20 cellular contexts compared by ENCODE assay signal in the genomic region with DNA sequence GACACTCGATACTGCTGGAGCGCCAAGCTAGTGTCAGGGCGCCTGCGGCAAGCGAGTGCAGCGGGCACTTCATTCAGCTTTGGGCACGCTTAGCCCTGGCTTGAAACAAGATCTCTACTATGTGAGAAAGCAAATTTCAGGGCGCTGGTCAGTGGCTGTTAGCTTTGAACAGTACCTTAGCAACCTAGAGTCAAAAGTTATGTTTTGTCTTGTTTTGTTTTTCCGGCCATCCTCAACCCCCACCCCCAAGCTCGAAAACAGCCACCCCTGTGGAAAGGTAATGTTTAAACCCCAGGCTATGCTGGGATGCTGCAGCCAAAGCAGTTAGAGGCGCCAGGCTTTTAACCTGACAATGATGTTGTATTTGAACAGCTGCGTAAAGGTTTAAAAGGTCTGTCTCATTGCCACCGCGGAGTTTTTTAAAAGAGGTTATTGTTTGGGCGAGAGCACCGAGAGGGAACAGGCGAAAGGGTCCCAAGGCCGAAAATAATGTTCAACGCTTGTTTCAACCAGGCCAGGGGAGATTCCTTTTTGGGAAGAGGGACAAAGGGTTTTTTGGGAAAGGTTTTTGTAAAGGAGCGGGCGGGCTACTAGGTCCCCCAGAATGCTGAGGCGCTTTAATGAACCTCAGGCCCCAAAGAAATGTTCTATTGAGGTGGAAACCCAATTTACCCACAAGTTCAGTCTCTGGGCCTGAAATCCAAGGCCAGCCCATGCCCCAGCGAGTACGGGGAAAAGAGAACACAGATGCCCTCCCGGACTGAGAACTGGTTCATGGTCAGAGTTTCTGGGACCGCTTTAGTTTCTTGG. TPM values are rescaled to one million over a fixed set of nuclear protein-coding genes. Genes with fewer than 3 reads are reported as not detected.
DNase-seq lines count a peak whose midpoint lies in the region; ATAC-seq, FAIRE-seq and TF ChIP-seq lines count a peak whose summit lies in the region.
"Had no signal": no experiment of that assay in that cellular context is flagged by ENCODE, and none has a peak within 500 bp of the region (broad histone marks: within the 10 kb centered on the region; RNA-seq: fewer than 3 reads in every experiment).

No MANE protein-coding gene starts in this region.

- H3K27ac Mint-ChIP-seq in stimulated activated naive B cell treated with anti-CD40 and anti-IgM and Interleukin-4, amounts not matched to agents 10 μg/mL and 1 μg/mL and 100 μg/mL, for 72 hours: peak overlapping the region; percentile 26
- H3K27ac Mint-ChIP-seq in naive thymus-derived CD8-positive, alpha-beta T cell: peak overlapping the region in 1 of 10 donors; percentile 7
- H3K27ac Mint-ChIP-seq in natural killer cell treated with Interleukin-12 subunit alpha and Interleukin-12 subunit beta and Interleukin-15 and Interleukin-18, amount 100 ng/mL, for 72 hours: no peak overlapping the region

- CTCF ChIA-PET in H1 (lab: Charles Lee; ENCODE audit: partially characterized antibody): interaction anchor here (0.6 to 5.4 kb wide), 16 partner anchors 8 to 536 kb away, joined by 3 to 42 read pairs (median 3); a partner anchor contains a TSS
- CTCF ChIA-PET in OCI-LY7 (lab: Charles Lee; ENCODE audit: unreplicated experiment): no interaction called here

- no peaks in the 10 kb centered on the region; the same call in 1 of the 2 replicates for H3K23me2 ChIP-seq in H1 (ENCODE audit: low read depth, low read length)

- intact Hi-C loops in OCI-LY7 (cut with micrococcal nuclease; ENCODE audit: unreplicated experiment): no loop called here

- H2BK15ac ChIP-seq in H1 (ENCODE audit: low read length): no peak overlapping the region

- H2BK5ac ChIP-seq in H1 (ENCODE audit: low read depth, low read length): no peak overlapping the region

- H2BK120ac ChIP-seq in H1 (replicated peaks; ENCODE audit: low read depth, low read length): no peak overlapping the region

- peaks cover 73 to 83% of the 10 kb centered on the region in 2 donors for H3K27me3 Mint-ChIP-seq in stimulated activated naive B cell treated with anti-CD40 and anti-IgM and Interleukin-4, amounts not matched to agents 10 μg/mL and 1 μg/mL and 100 μg/mL, for 72 hours
- peaks cover 59 to 98% (median 84%) of the 10 kb centered on the region in 5 donors for H3K27me3 Mint-ChIP-seq in naive thymus-derived CD8-positive, alpha-beta T cell
- H3K27me3 Mint-ChIP-seq in natural killer cell treated with Interleukin-12 subunit alpha and Interleukin-12 subunit beta and Interleukin-15 and Interleukin-18, amount 100 ng/mL, for 72 hours: peaks cover 57 to 79% of the 10 kb centered on the region in 2 donors

- no peak overlapping the region for H3K14ac ChIP-seq in H1 (ENCODE audit: insufficient read length)

- no peak overlapping the region for H4K5ac ChIP-seq in H1 (ENCODE audit: insufficient read length, low read depth, low read length)

- H2BK20ac ChIP-seq in H1 (ENCODE audit: low read length): no peak overlapping the region

- peaks cover 92 to 100% (median 99%) of the 10 kb centered on the region in 4 experiments for H3K27me3 ChIP-seq in H1 (replicated peaks in 1 of 4; ENCODE audit: control insufficient read depth in 3 of 4, extremely low read depth in 1 of 4, insufficient read depth in 3 of 4, low read length in 3 of 4)

- WGBS in H1 (ENCODE audit: extremely low coverage in 1 of 2, insufficient coverage in 1 of 2, insufficient read length in 1 of 2, insufficient replicate concordance in 2 of 2, low coverage in 1 of 2, low lambda C conversion rate in 2 of 2, missing lambda C conversion rate in 1 of 2), 2 experiments: 12% methylated on average over 26 of the region's 26 CpGs; no CpG with 5 or more reads in 1 of the 2 experiments

- H3K18ac ChIP-seq in H1 (ENCODE audit: extremely low read depth, low read length): no peak overlapping the region

- H3K56ac ChIP-seq in H1 (replicated peaks; ENCODE audit: insufficient read length, low read depth, low read length): no peak overlapping the region

- no peak overlapping the region for H3K9ac ChIP-seq in H1 (replicated peaks in 1 of 4; ENCODE audit: extremely low read depth in 1 of 4, low read depth in 3 of 4, low read length in 3 of 4)

- no peak overlapping the region for H2BK12ac ChIP-seq in H1 (ENCODE audit: low read depth, low read length)

- TF ChIP-seq POLR2A in H1 (IDR thresholded peaks at IDR 0.05; ENCODE audit: control extremely low read depth in 1 of 2, low read depth in 2 of 2, low read length in 2 of 2): no peak

- H3K9me2 ChIP-seq in OCI-LY7 (ENCODE audit: insufficient read depth, low read length): no peaks in the 10 kb centered on the region

- TF ChIP-seq EP300 in H1 (IDR thresholded peaks at IDR 0.05; ENCODE audit: borderline replicate concordance in 1 of 2, low read depth in 2 of 2, low read length in 2 of 2): no peak

- no peak overlapping the region for H2AK5ac ChIP-seq in H1 (ENCODE audit: low read depth, low read length)

- H3K4ac ChIP-seq in H1 (replicated peaks; ENCODE audit: insufficient read length, low read depth, low read length): no peak overlapping the region

- no peak overlapping the region for H3K23ac ChIP-seq in H1 (ENCODE audit: insufficient read length)

- TF ChIP-seq CTCF in H1 (IDR thresholded peaks at IDR 0.05; ENCODE audit: control extremely low read depth in 1 of 3, insufficient read depth in 1 of 3, low read depth in 1 of 3, low read length in 3 of 3): no peak
- no peak for TF ChIP-seq CTCF in OCI-LY7 (conservative IDR thresholded peaks at IDR 0.05; ENCODE audit: low read length)

- no peak for FAIRE-seq in H1 (lab: Jason Lieb, UNC)
- FAIRE-seq: colon, GM12892, K562, keratinocyte had no signal

- POLR2A ChIA-PET in H1 (lab: Charles Lee; ENCODE audit: partially characterized antibody): interaction anchor here (1.6 kb wide), 1 partner anchor 50 kb away, joined by 4 read pairs; no protein-coding TSS in a partner anchor
- POLR2A ChIA-PET in naive thymus-derived CD8-positive, alpha-beta T cell (lab: Charles Lee): interaction anchor here (1.6 kb wide), 1 partner anchor 32 kb away, joined by 4 read pairs; no protein-coding TSS in a partner anchor
- POLR2A ChIA-PET in OCI-LY7 (lab: Charles Lee): no interaction called here

- H3K79me2 ChIP-seq in H1 (ENCODE audit: control insufficient read depth in 1 of 2, insufficient read depth in 2 of 2, low read length in 2 of 2) (no peaks in the 10 kb centered on the region), OCI-LY7 (ENCODE audit: insufficient read depth, low read depth, low read length) (no peaks in the 10 kb centered on the region)

- no peak overlapping the region for H4K91ac ChIP-seq in H1 (replicated peaks; ENCODE audit: insufficient read length, low read length)

- peaks cover 0 to 2% of the 10 kb centered on the region in 2 donors for H3K9me3 Mint-ChIP-seq in stimulated activated naive B cell treated with anti-CD40 and anti-IgM and Interleukin-4, amounts not matched to agents 10 μg/mL and 1 μg/mL and 100 μg/mL, for 72 hours
- peaks cover 0 to 66% (median 19%) of the 10 kb centered on the region in 9 donors for H3K9me3 Mint-ChIP-seq in naive thymus-derived CD8-positive, alpha-beta T cell
- H3K9me3 Mint-ChIP-seq in natural killer cell treated with Interleukin-12 subunit alpha and Interleukin-12 subunit beta and Interleukin-15 and Interleukin-18, amount 100 ng/mL, for 72 hours: peaks cover 3% of the 10 kb centered on the region

- H3K4me1 Mint-ChIP-seq in stimulated activated naive B cell treated with anti-CD40 and anti-IgM and Interleukin-4, amounts not matched to agents 10 μg/mL and 1 μg/mL and 100 μg/mL, for 72 hours: peaks cover 8 to 11% of the 10 kb centered on the region in 2 donors
- peaks cover 1 to 13% (median 8%) of the 10 kb centered on the region in 4 donors for H3K4me1 Mint-ChIP-seq in naive thymus-derived CD8-positive, alpha-beta T cell
- peaks cover 9 to 10% of the 10 kb centered on the region in 2 donors for H3K4me1 Mint-ChIP-seq in natural killer cell treated with Interleukin-12 subunit alpha and Interleukin-12 subunit beta and Interleukin-15 and Interleukin-18, amount 100 ng/mL, for 72 hours (ENCODE audit: low read depth in 2 of 2)

- no peaks in the 10 kb centered on the region for H3K79me1 ChIP-seq in H1 (ENCODE audit: low read depth, low read length)

- DNase-seq in NCI-H1105 (lab: John Stamatoyannopoulos, UW): peak; percentile 88
- DNase-seq in NCI-H2196 (lab: John Stamatoyannopoulos, UW; ENCODE audit: unreplicated experiment): peak; percentile 93
- DNase-seq in H1 (ENCODE audit: low read depth in 1 of 2, low spot score in 2 of 2): peak in 1 of 2 experiments; percentile 58
- DNase-seq in stimulated activated naive B cell treated with anti-CD40 and anti-IgM and Interleukin-4, amounts not matched to agents 10 μg/mL and 1 μg/mL and 100 μg/mL, for 72 hours: no peak
- DNase-seq in naive thymus-derived CD8-positive, alpha-beta T cell: no peak
- no peak for DNase-seq in natural killer cell treated with Interleukin-12 subunit alpha and Interleukin-12 subunit beta and Interleukin-15 and Interleukin-18, amount 100 ng/mL, for 72 hours (ENCODE audit: low spot score)
- DNase-seq in OCI-LY7 (ENCODE audit: low spot score): no peak
- DNase-seq: activated gamma-delta T cell; NCI-H2107; PC-9; spleen; stimulated activated naive CD4-positive, alpha-beta T cell treated with Interleukin-2 at 50 U/mL for 16 hours had no signal

- H3K9me3 ChIP-seq in H1 (ENCODE audit: insufficient read depth in 2 of 2, low read depth in 1 of 2, low read length in 1 of 2): peaks cover 0 to 16% of the 10 kb centered on the region in 2 experiments; a peak in 2 of 4 replicates
- no peaks in the 10 kb centered on the region for H3K9me3 ChIP-seq in OCI-LY7 (ENCODE audit: low read length)
- H3K9me3 ChIP-seq: ascending aorta had no signal

- H3K4me1 ChIP-seq in H1 (replicated peaks in 1 of 4; ENCODE audit: control insufficient read depth in 3 of 4, insufficient read depth in 4 of 4, low read length in 3 of 4) (peaks cover 0 to 3% (median under 1%) of the 10 kb centered on the region in 4 experiments; a peak in 4 of 7 replicates), OCI-LY7 (ENCODE audit: insufficient read depth, low read length, poor library complexity, severe bottlenecking) (no peaks in the 10 kb centered on the region)

- H3K27ac ChIP-seq in H1 (ENCODE audit: low read depth, low read length) (no peak overlapping the region), OCI-LY7 (ENCODE audit: low read depth, low read length, poor library complexity, severe bottlenecking) (no peak overlapping the region)
- H3K27ac ChIP-seq: ascending aorta, C4-2B, PC-9, spleen had no signal

- no TSS peak for BruUV-seq in OCI-LY7 (replicated peaks; lab: Mats Ljungman, UMichigan)

- ATAC-seq in stimulated activated naive B cell treated with anti-CD40 and anti-IgM and Interleukin-4, amounts not matched to agents 10 μg/mL and 1 μg/mL and 100 μg/mL, for 72 hours (replicated peaks): no peak
- no peak for ATAC-seq in naive thymus-derived CD8-positive, alpha-beta T cell
- ATAC-seq in natural killer cell treated with Interleukin-12 subunit alpha and Interleukin-12 subunit beta and Interleukin-15 and Interleukin-18, amount 100 ng/mL, for 72 hours: no peak
- ATAC-seq: esophagus mucosa, K562 had no signal

- no peak overlapping the region for H2AFZ ChIP-seq in H1 (ENCODE audit: low read length)
- no peak overlapping the region for H2AFZ ChIP-seq in OCI-LY7 (ENCODE audit: low read length)
- H2AFZ ChIP-seq: PC-9 had no signal

- H3K4me3 Mint-ChIP-seq in stimulated activated naive B cell treated with anti-CD40 and anti-IgM and Interleukin-4, amounts not matched to agents 10 μg/mL and 1 μg/mL and 100 μg/mL, for 72 hours: no peak overlapping the region
- peak overlapping the region in 1 of 10 donors; percentile 29 for H3K4me3 Mint-ChIP-seq in naive thymus-derived CD8-positive, alpha-beta T cell
- H3K4me3 Mint-ChIP-seq in natural killer cell treated with Interleukin-12 subunit alpha and Interleukin-12 subunit beta and Interleukin-15 and Interleukin-18, amount 100 ng/mL, for 72 hours: no peak overlapping the region

- H4K8ac ChIP-seq in H1 (ENCODE audit: extremely low read depth, insufficient read depth, low read length): no peak overlapping the region

- H3K36me3 Mint-ChIP-seq in stimulated activated naive B cell treated with anti-CD40 and anti-IgM and Interleukin-4, amounts not matched to agents 10 μg/mL and 1 μg/mL and 100 μg/mL, for 72 hours: peaks cover 0 to 2% of the 10 kb centered on the region in 2 donors
- peaks cover 8 to 43% (median 9%) of the 10 kb centered on the region in 3 donors for H3K36me3 Mint-ChIP-seq in naive thymus-derived CD8-positive, alpha-beta T cell
- peaks cover 13% of the 10 kb centered on the region for H3K36me3 Mint-ChIP-seq in natural killer cell treated with Interleukin-12 subunit alpha and Interleukin-12 subunit beta and Interleukin-15 and Interleukin-18, amount 100 ng/mL, for 72 hours

- H3K4me2 ChIP-seq in H1 (ENCODE audit: insufficient read depth in 1 of 2, low read depth in 2 of 2, low read length in 2 of 2): no peak overlapping the region
- no peak overlapping the region for H3K4me2 ChIP-seq in OCI-LY7 (ENCODE audit: low read length)
- H3K4me2 ChIP-seq: PC-9 had no signal

- no peak for TF ChIP-seq RAD21 in H1 (IDR thresholded peaks at IDR 0.05 in 1 of 2, conservative IDR thresholded peaks at IDR 0.05 in 1 of 2; ENCODE audit: low read depth in 2 of 2, low read length in 2 of 2)

- H3K4me3 ChIP-seq in H1 (ENCODE audit: extremely low read depth in 1 of 4, insufficient read depth in 2 of 4, low read depth in 3 of 4, low read length in 4 of 4) (no peak overlapping the region), OCI-LY7 (ENCODE audit: low read depth, low read length, poor library complexity, severe bottlenecking) (no peak overlapping the region)
- H3K4me3 ChIP-seq: ascending aorta, K562, PC-9, spleen had no signal

- peaks cover 0 to 13% (median 0%) of the 10 kb centered on the region in 4 experiments; a peak in 1 of 8 replicates for H3K36me3 ChIP-seq in H1 (ENCODE audit: control insufficient read depth in 2 of 4, insufficient read depth in 4 of 4, low read length in 3 of 4)
- no peaks in the 10 kb centered on the region for H3K36me3 ChIP-seq in OCI-LY7 (ENCODE audit: insufficient read depth, low read length)
- H3K36me3 ChIP-seq: ascending aorta, spleen had no signal

- H4K20me1 ChIP-seq in H1 (replicated peaks in 1 of 2; ENCODE audit: control insufficient read depth in 1 of 2, insufficient read depth in 2 of 2, low read length in 2 of 2) (peaks cover 17 to 27% of the 10 kb centered on the region in 2 experiments), OCI-LY7 (ENCODE audit: insufficient read depth, low read length) (no peaks in the 10 kb centered on the region)

RNA-seq across cellular contexts. Expression of a gene that starts 2.3 kb away (rescaled TPM):
- not detected in 2 replicates for total RNA-seq in H1 (2021; fragmentation: NEBNext Ultra II Directional; extraction: Animal tissue kit (Norgen Biotek cat#: 25700))
- polyA plus RNA-seq in H1 (2011; rRNA removed): not detected in 2 replicates
- not detected for polyA plus RNA-seq in H1 (2011; cell fraction: cytosol; rRNA removed)
- polyA plus RNA-seq in H1 (2011; cell fraction: nucleus; rRNA removed): not detected
- polyA plus RNA-seq in H1 (2012, experiment 1 of 2): not detected in 4 replicates
- polyA plus RNA-seq in H1 (2012, experiment 2 of 2): not detected
- not detected for polyA plus RNA-seq in H1 (2013, experiment 1 of 2)
- not detected for polyA plus RNA-seq in H1 (2013, experiment 2 of 2)
- not detected in 2 replicates for polyA minus RNA-seq in H1 (2011; rRNA and poly(A)+ RNA removed)
- polyA minus RNA-seq in H1 (2011; cell fraction: cytosol; rRNA and poly(A)+ RNA removed): not detected
- not detected for polyA minus RNA-seq in H1 (2011; cell fraction: nucleus; rRNA and poly(A)+ RNA removed)
- total RNA-seq in naive thymus-derived CD8-positive, alpha-beta T cell: not detected
- polyA plus RNA-seq in naive thymus-derived CD8-positive, alpha-beta T cell: not detected
- total RNA-seq in natural killer cell treated with Interleukin-12 subunit alpha and Interleukin-12 subunit beta and Interleukin-15 and Interleukin-18, amount 100 ng/mL, for 72 hours: not detected
- not detected in 2 replicates for total RNA-seq in OCI-LY7 (2014; rRNA removed; shearing (Covaris generic))
- not detected in 2 replicates for total RNA-seq in OCI-LY7 (2022)
- total RNA-seq: ascending aorta, K562, mucosa of gallbladder, PC-9, spleen had no signal
- polyA plus RNA-seq: K562, keratinocyte had no signal

RNA-seq across cellular contexts. Expression of a gene that starts 7.2 kb away (rescaled TPM):
- total RNA-seq in H1 (2021; fragmentation: NEBNext Ultra II Directional; extraction: Animal tissue kit (Norgen Biotek cat#: 25700)): not detected in 2 replicates
- not detected in 2 replicates for polyA plus RNA-seq in H1 (2011; rRNA removed)
- polyA plus RNA-seq in H1 (2011; cell fraction: cytosol; rRNA removed): not detected
- not detected for polyA plus RNA-seq in H1 (2011; cell fraction: nucleus; rRNA removed)
- not detected in 4 replicates for polyA plus RNA-seq in H1 (2012, experiment 1 of 2)
- polyA plus RNA-seq in H1 (2012, experiment 2 of 2): not detected
- polyA plus RNA-seq in H1 (2013, experiment 1 of 2): not detected
- polyA plus RNA-seq in H1 (2013, experiment 2 of 2): not detected
- not detected in 2 replicates for polyA minus RNA-seq in H1 (2011; rRNA and poly(A)+ RNA removed)
- not detected for polyA minus RNA-seq in H1 (2011; cell fraction: cytosol; rRNA and poly(A)+ RNA removed)
- polyA minus RNA-seq in H1 (2011; cell fraction: nucleus; rRNA and poly(A)+ RNA removed): not detected
- total RNA-seq in naive thymus-derived CD8-positive, alpha-beta T cell: not detected
- not detected for polyA plus RNA-seq in naive thymus-derived CD8-positive, alpha-beta T cell
- not detected for total RNA-seq in natural killer cell treated with Interleukin-12 subunit alpha and Interleukin-12 subunit beta and Interleukin-15 and Interleukin-18, amount 100 ng/mL, for 72 hours
- total RNA-seq in OCI-LY7 (2014; rRNA removed; shearing (Covaris generic)): not detected in 2 replicates
- total RNA-seq in OCI-LY7 (2022): not detected in 2 replicates
- total RNA-seq: ascending aorta, esophagus mucosa, K562, mucosa of gallbladder, PC-9, spleen had no signal
- polyA plus RNA-seq: K562, keratinocyte, spleen had no signal

RNA-seq across cellular contexts. Expression of a gene that starts 8.2 kb away (rescaled TPM):
- not detected in 2 replicates for total RNA-seq in H1 (2021; fragmentation: NEBNext Ultra II Directional; extraction: Animal tissue kit (Norgen Biotek cat#: 25700))
- polyA plus RNA-seq in H1 (2011; rRNA removed): not detected in 2 replicates
- not detected for polyA plus RNA-seq in H1 (2011; cell fraction: cytosol; rRNA removed)
- not detected for polyA plus RNA-seq in H1 (2011; cell fraction: nucleus; rRNA removed)
- polyA plus RNA-seq in H1 (2012, experiment 1 of 2): not detected in 4 replicates
- polyA plus RNA-seq in H1 (2012, experiment 2 of 2): not detected
- not detected for polyA plus RNA-seq in H1 (2013, experiment 1 of 2)
- not detected for polyA plus RNA-seq in H1 (2013, experiment 2 of 2)
- not detected in 2 replicates for polyA minus RNA-seq in H1 (2011; rRNA and poly(A)+ RNA removed)
- not detected for polyA minus RNA-seq in H1 (2011; cell fraction: cytosol; rRNA and poly(A)+ RNA removed)
- polyA minus RNA-seq in H1 (2011; cell fraction: nucleus; rRNA and poly(A)+ RNA removed): not detected
- total RNA-seq in naive thymus-derived CD8-positive, alpha-beta T cell: not detected
- polyA plus RNA-seq in naive thymus-derived CD8-positive, alpha-beta T cell: not detected
- total RNA-seq in natural killer cell treated with Interleukin-12 subunit alpha and Interleukin-12 subunit beta and Interleukin-15 and Interleukin-18, amount 100 ng/mL, for 72 hours: not detected
- total RNA-seq in OCI-LY7 (2014; rRNA removed; shearing (Covaris generic)): not detected in 2 replicates
- total RNA-seq in OCI-LY7 (2022): not detected in 2 replicates
- total RNA-seq: ascending aorta, K562, PC-9 had no signal
- polyA plus RNA-seq: K562, keratinocyte had no signal

RNA-seq across cellular contexts. Expression of a gene that starts 14.7 kb away (rescaled TPM):
- not detected in 2 replicates for total RNA-seq in H1 (2021; fragmentation: NEBNext Ultra II Directional; extraction: Animal tissue kit (Norgen Biotek cat#: 25700))
- polyA plus RNA-seq in H1 (2011; rRNA removed): not detected in 2 replicates
- not detected for polyA plus RNA-seq in H1 (2011; cell fraction: cytosol; rRNA removed)
- polyA plus RNA-seq in H1 (2011; cell fraction: nucleus; rRNA removed): not detected
- polyA plus RNA-seq in H1 (2012, experiment 1 of 2): not detected in 4 replicates
- polyA plus RNA-seq in H1 (2012, experiment 2 of 2): not detected
- not detected for polyA plus RNA-seq in H1 (2013, experiment 1 of 2)
- not detected for polyA plus RNA-seq in H1 (2013, experiment 2 of 2)
- polyA minus RNA-seq in H1 (2011; rRNA and poly(A)+ RNA removed): not detected in 2 replicates
- not detected for polyA minus RNA-seq in H1 (2011; cell fraction: cytosol; rRNA and poly(A)+ RNA removed)
- not detected for polyA minus RNA-seq in H1 (2011; cell fraction: nucleus; rRNA and poly(A)+ RNA removed)
- total RNA-seq in naive thymus-derived CD8-positive, alpha-beta T cell: not detected
- polyA plus RNA-seq in naive thymus-derived CD8-positive, alpha-beta T cell: not detected
- total RNA-seq in natural killer cell treated with Interleukin-12 subunit alpha and Interleukin-12 subunit beta and Interleukin-15 and Interleukin-18, amount 100 ng/mL, for 72 hours: not detected
- total RNA-seq in OCI-LY7 (2014; rRNA removed; shearing (Covaris generic)): not detected in 2 replicates
- total RNA-seq in OCI-LY7 (2022): 0.25 TPM in 1 of 2 replicates, not detected in the other
- total RNA-seq: ascending aorta, esophagus mucosa, K562, mucosa of gallbladder, PC-9, spleen had no signal
- polyA plus RNA-seq: K562, keratinocyte, spleen had no signal

RNA-seq across cellular contexts. Expression of a gene that starts 15.2 kb away (rescaled TPM):
- not detected in 2 replicates for total RNA-seq in H1 (2021; fragmentation: NEBNext Ultra II Directional; extraction: Animal tissue kit (Norgen Biotek cat#: 25700))
- not detected in 2 replicates for polyA plus RNA-seq in H1 (2011; rRNA removed)
- polyA plus RNA-seq in H1 (2011; cell fraction: cytosol; rRNA removed): not detected
- not detected for polyA plus RNA-seq in H1 (2011; cell fraction: nucleus; rRNA removed)
- polyA plus RNA-seq in H1 (2012, experiment 1 of 2): not detected in 4 replicates
- not detected for polyA plus RNA-seq in H1 (2012, experiment 2 of 2)
- not detected for polyA plus RNA-seq in H1 (2013, experiment 1 of 2)
- not detected for polyA plus RNA-seq in H1 (2013, experiment 2 of 2)
- polyA minus RNA-seq in H1 (2011; rRNA and poly(A)+ RNA removed): not detected in 2 replicates
- polyA minus RNA-seq in H1 (2011; cell fraction: cytosol; rRNA and poly(A)+ RNA removed): not detected
- polyA minus RNA-seq in H1 (2011; cell fraction: nucleus; rRNA and poly(A)+ RNA removed): not detected
- total RNA-seq in naive thymus-derived CD8-positive, alpha-beta T cell: not detected
- polyA plus RNA-seq in naive thymus-derived CD8-positive, alpha-beta T cell: not detected
- not detected for total RNA-seq in natural killer cell treated with Interleukin-12 subunit alpha and Interleukin-12 subunit beta and Interleukin-15 and Interleukin-18, amount 100 ng/mL, for 72 hours
- not detected in 2 replicates for total RNA-seq in OCI-LY7 (2014; rRNA removed; shearing (Covaris generic))
- total RNA-seq in OCI-LY7 (2022): not detected in 2 replicates
- polyA plus RNA-seq: keratinocyte had no signal

Comparison
In these comparisons a context has a peak if more than half of its experiments do, and no peak if none do; other contexts are left out.
1. DNase-seq: peak in NCI-H1105 (single experiment) and NCI-H2196 (single experiment); none in stimulated activated naive B cell treated with anti-CD40 and anti-IgM and Interleukin-4, amounts not matched to agents 10 μg/mL and 1 μg/mL and 100 μg/mL, for 72 hours (single experiment), naive thymus-derived CD8-positive, alpha-beta T cell (0 of 10), natural killer cell treated with Interleukin-12 subunit alpha and Interleukin-12 subunit beta and Interleukin-15 and Interleukin-18, amount 100 ng/mL, for 72 hours (single experiment) and OCI-LY7 (single experiment).